8 cellular contexts compared by ENCODE assay signal in the genomic region with DNA sequence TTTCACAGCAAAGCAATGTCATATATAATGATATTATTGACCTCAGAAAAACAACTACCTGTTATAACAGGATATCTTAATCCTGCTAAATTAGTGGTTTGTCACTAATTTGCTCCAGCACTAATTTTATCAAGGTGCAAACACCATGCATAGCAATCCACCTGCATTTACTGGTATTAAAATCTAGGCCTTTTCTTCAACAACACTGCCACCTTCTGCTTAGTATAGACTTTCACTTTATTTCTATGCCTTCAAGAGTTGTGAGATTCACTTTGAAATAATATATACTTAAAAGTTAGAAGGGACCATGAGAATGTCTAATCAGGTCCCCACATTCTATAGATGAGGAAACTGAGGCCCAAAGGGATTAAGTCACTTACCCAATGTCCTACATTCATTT.
DNase-seq lines count a peak whose midpoint lies in the region; ATAC-seq, FAIRE-seq and TF ChIP-seq lines count a peak whose summit lies in the region.

No MANE protein-coding gene starts in this region.

- DNase-seq in DMS 273 (lab: John Stamatoyannopoulos, UW; ENCODE audit: unreplicated experiment) = peak; percentile 26
- no peak for DNase-seq in DMS 273 treated with DMSO at 0.1 percent for 48 hours (lab: John Stamatoyannopoulos, UW)
- DNase-seq in HuH-7.5 (ENCODE audit: low spot score) = peak; percentile 8
- no peak for DNase-seq in GM12878 (ENCODE audit: low read depth, low spot score)
- no peak for DNase-seq in neural crest cell (ENCODE audit: low read depth, low spot score)
- no peak for DNase-seq in activated naive CD8-positive, alpha-beta T cell treated with anti-CD3 and anti-CD28 coated beads for 36 hours
- DNase-seq in germinal center (ENCODE audit: low spot score) = no peak

- no peak overlapping the region for H3K4me3 ChIP-seq in GM12878

- H3K36me3 ChIP-seq in GM12878 (ENCODE audit: control insufficient read depth in 2 of 2, insufficient read depth in 2 of 2, low read length in 1 of 2) = no peaks in the 10 kb centered on the region

- no peaks in the 10 kb centered on the region for H4K20me1 ChIP-seq in GM12878 (ENCODE audit: control insufficient read depth, insufficient read depth)

- no peak for TF ChIP-seq EP300 in GM12878 (IDR thresholded peaks at IDR 0.05; ENCODE audit: borderline replicate concordance in 1 of 2, control insufficient read depth in 1 of 2, low read depth in 2 of 2, low read length in 2 of 2)

- intact Hi-C loops in GM12878 (cut with micrococcal nuclease; ENCODE audit: unreplicated experiment) = loop anchor here (2.0 kb wide), 1 partner anchor 527 kb away; no protein-coding TSS in a partner anchor

- peak; percentile 53 for TF ChIP-seq RAD21 in GM12878 (IDR thresholded peaks at IDR 0.05; ENCODE audit: insufficient read depth, low read depth, low read length)

- in situ Hi-C loops in GM12878 (cut with MboI) = no loop called here

- no peaks in the 10 kb centered on the region for H3K9me3 Mint-ChIP-seq in neural crest cell
- H3K9me3 Mint-ChIP-seq in activated naive CD8-positive, alpha-beta T cell treated with anti-CD3 and anti-CD28 coated beads for 36 hours = no peaks in the 10 kb centered on the region

- no peaks in the 10 kb centered on the region for H3K9me3 ChIP-seq in GM12878 (replicated peaks; ENCODE audit: control insufficient read depth, insufficient read depth, low read length)

- no peak overlapping the region for H2AFZ ChIP-seq in GM12878 (ENCODE audit: control insufficient read depth, low read depth, low read length)

- no peaks in the 10 kb centered on the region for H3K4me1 Mint-ChIP-seq in neural crest cell
- no peaks in the 10 kb centered on the region for H3K4me1 Mint-ChIP-seq in activated naive CD8-positive, alpha-beta T cell treated with anti-CD3 and anti-CD28 coated beads for 36 hours

- H3K27ac ChIP-seq in GM12878 (ENCODE audit: control insufficient read depth, insufficient read depth) = no peak overlapping the region

- no peaks in the 10 kb centered on the region for H3K27me3 Mint-ChIP-seq in neural crest cell (ENCODE audit: low read depth)
- H3K27me3 Mint-ChIP-seq in activated naive CD8-positive, alpha-beta T cell treated with anti-CD3 and anti-CD28 coated beads for 36 hours = peaks cover 4% of the 10 kb centered on the region

- FAIRE-seq in GM12878 (lab: Jason Lieb, UNC) = peak; percentile 44

- H3K27ac Mint-ChIP-seq in neural crest cell (ENCODE audit: unreplicated experiment) = no peak overlapping the region
- no peak overlapping the region for H3K27ac Mint-ChIP-seq in activated naive CD8-positive, alpha-beta T cell treated with anti-CD3 and anti-CD28 coated beads for 36 hours

- no peaks in the 10 kb centered on the region for H3K36me3 Mint-ChIP-seq in neural crest cell (ENCODE audit: low read depth)
- no peaks in the 10 kb centered on the region for H3K36me3 Mint-ChIP-seq in activated naive CD8-positive, alpha-beta T cell treated with anti-CD3 and anti-CD28 coated beads for 36 hours

- ATAC-seq in GM12878 (peak; percentile 58), GM18520 (IDR thresholded peaks at IDR 0.05; ENCODE audit: unreplicated experiment) (no peak)

- no peak overlapping the region for H3K4me2 ChIP-seq in GM12878 (ENCODE audit: control insufficient read depth, insufficient read depth)

- no peaks in the 10 kb centered on the region for H3K4me1 ChIP-seq in GM12878 (ENCODE audit: control insufficient read depth, insufficient read depth, low read length)

- TF ChIP-seq CTCF in GM12878 (IDR thresholded peaks at IDR 0.05 in 2 of 3, conservative IDR thresholded peaks at IDR 0.05 in 1 of 3; ENCODE audit: control insufficient read depth in 2 of 3, extremely low read depth in 1 of 3, insufficient read depth in 1 of 3, low read depth in 3 of 3, low read length in 3 of 3) = peak; percentile 2 to 39 (median 11); a peak in 2 of 6 replicates
- TF ChIP-seq CTCF in neural crest cell (conservative IDR thresholded peaks at IDR 0.05) = peak; percentile 74

- no peaks in the 10 kb centered on the region for H3K79me2 ChIP-seq in GM12878 (ENCODE audit: control insufficient read depth, insufficient read depth, low read length)

- SMC1A ChIA-PET in GM12878 (lab: Charles Lee; ENCODE audit: uncharacterized antibody, unreplicated experiment) = interaction anchor here (0.6 to 1.3 kb wide), 2 partner anchors 12 to 526 kb away, joined by 3 to 5 read pairs; no protein-coding TSS in a partner anchor

- no peak overlapping the region for H3K9ac ChIP-seq in GM12878 (ENCODE audit: control insufficient read depth, insufficient read depth, low read length)

- CTCF ChIA-PET in GM12878 (lab: Yijun Ruan, JAX) = interaction anchor here (0.6 to 2.1 kb wide), 6 partner anchors 13 to 529 kb away, joined by 3 to 9 read pairs (median 6); no protein-coding TSS in a partner anchor

- no peak overlapping the region for H3K4me3 Mint-ChIP-seq in neural crest cell
- no peak overlapping the region for H3K4me3 Mint-ChIP-seq in activated naive CD8-positive, alpha-beta T cell treated with anti-CD3 and anti-CD28 coated beads for 36 hours

- POLR2A ChIA-PET in GM12878 (lab: Charles Lee) = no interaction called here

- no peak for TF ChIP-seq POLR2A in GM12878 (IDR thresholded peaks at IDR 0.05; ENCODE audit: low read depth, low read length)

- no peaks in the 10 kb centered on the region for H3K27me3 ChIP-seq in GM12878 (replicated peaks in 1 of 2; ENCODE audit: control insufficient read depth in 2 of 2, insufficient read depth in 2 of 2, low read length in 1 of 2)

- no TSS peak for BruUV-seq in GM12878 (replicated peaks; lab: Mats Ljungman, UMichigan)

- RAD21 ChIA-PET in GM12878 (lab: Charles Lee; ENCODE audit: unreplicated experiment) = interaction anchor here (0.9 to 1.2 kb wide), 4 partner anchors 523 to 933 kb away, joined by 3 to 5 read pairs (median 4); no protein-coding TSS in a partner anchor

TF ChIP-seq in GM12878, 131 proteins besides CTCF, POLR2A, EP300 and RAD21:
- TF ChIP-seq CREB1 (IDR thresholded peaks at IDR 0.05; ENCODE audit: low read depth) (no peak), CEBPB (IDR thresholded peaks at IDR 0.05; ENCODE audit: borderline replicate concordance in 1 of 2, low read depth in 2 of 2, low read length in 2 of 2) (no peak), SMC3 (IDR thresholded peaks at IDR 0.05; ENCODE audit: borderline replicate concordance, low read length) (peak; percentile 30; the same call in 1 of the 2 replicates), TCF7 (IDR thresholded peaks at IDR 0.05; ENCODE audit: borderline replicate concordance) (no peak)
- TF ChIP-seq, protein P1, sequence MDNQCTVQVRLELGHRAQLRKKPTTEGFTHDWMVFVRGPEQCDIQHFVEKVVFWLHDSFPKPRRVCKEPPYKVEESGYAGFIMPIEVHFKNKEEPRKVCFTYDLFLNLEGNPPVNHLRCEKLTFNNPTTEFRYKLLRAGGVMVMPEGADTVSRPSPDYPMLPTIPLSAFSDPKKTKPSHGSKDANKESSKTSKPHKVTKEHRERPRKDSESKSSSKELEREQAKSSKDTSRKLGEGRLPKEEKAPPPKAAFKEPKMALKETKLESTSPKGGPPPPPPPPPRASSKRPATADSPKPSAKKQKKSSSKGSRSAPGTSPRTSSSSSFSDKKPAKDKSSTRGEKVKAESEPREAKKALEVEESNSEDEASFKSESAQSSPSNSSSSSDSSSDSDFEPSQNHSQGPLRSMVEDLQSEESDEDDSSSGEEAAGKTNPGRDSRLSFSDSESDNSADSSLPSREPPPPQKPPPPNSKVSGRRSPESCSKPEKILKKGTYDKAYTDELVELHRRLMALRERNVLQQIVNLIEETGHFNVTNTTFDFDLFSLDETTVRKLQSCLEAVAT (IDR thresholded peaks at IDR 0.05) = no peak
TF ChIP-seq in GM12878: peak in this region for 1.

Comparison
In these comparisons a context has a peak if more than half of its experiments do, and no peak if none do; other contexts are left out.
1. DNase-seq: peak in DMS 273 (single experiment) and HuH-7.5 (single experiment); none in DMS 273 treated with DMSO at 0.1 percent for 48 hours (single experiment), GM12878 (single experiment), neural crest cell (single experiment), activated naive CD8-positive, alpha-beta T cell treated with anti-CD3 and anti-CD28 coated beads for 36 hours (single experiment) and germinal center (single experiment).